ENCODE assay signal across 27 cellular contexts in the genomic region with DNA sequence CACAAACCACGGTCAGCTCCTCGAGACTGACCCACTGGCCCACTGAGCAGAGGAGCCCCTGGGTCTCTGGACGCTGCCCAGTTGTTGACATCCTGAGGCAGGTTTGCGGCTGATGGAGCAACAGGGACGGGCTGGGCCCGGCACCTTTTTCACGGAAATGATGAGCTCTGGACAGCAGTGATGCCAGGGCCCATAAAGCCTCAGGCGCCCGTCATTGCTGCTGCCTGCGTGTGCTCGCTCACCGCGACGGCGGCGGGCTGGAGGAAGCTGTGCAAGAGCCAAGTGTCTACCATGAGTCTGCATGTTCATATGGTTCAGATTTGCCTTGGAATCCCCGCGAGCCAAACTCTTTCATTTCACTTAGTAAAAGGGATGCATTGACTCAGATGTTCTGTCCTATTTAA. TPM values are rescaled to one million over a fixed set of nuclear protein-coding genes. Genes with fewer than 3 reads are reported as not detected.
A peak's percentile ranks its signal among the peaks of the same experiment; 100 is the strongest.
DNase-seq lines count a peak whose midpoint lies in the region; ATAC-seq and TF ChIP-seq lines count a peak whose summit lies in the region.
"Had no signal": no experiment of that assay in that cellular context is flagged by ENCODE, and none has a peak within 500 bp of the region (broad histone marks: within the 10 kb centered on the region; RNA-seq: fewer than 3 reads in every experiment).

No MANE protein-coding gene starts in this region.

- H3K9ac ChIP-seq in adipocyte (ENCODE audit: low read length) = peak overlapping the region; percentile 35

- H3K4me1 Mint-ChIP-seq in mesothelial cell of epicardium = peaks cover 40% of the 10 kb centered on the region
- no peaks in the 10 kb centered on the region for H3K4me1 Mint-ChIP-seq in effector memory CD8-positive, alpha-beta T cell (ENCODE audit: low read depth in 2 of 2)
- H3K4me1 Mint-ChIP-seq: activated B cell treated with CpG ODN at 0.5 μM for 24 hours; central memory CD8-positive, alpha-beta T cell had no signal

- H3K27me3 ChIP-seq in adipocyte (replicated peaks; ENCODE audit: control insufficient read depth, insufficient read depth, low read length) (no peaks in the 10 kb centered on the region), spleen (replicated peaks in 1 of 7) (no peaks in the 10 kb centered on the region)
- H3K27me3 ChIP-seq: esophagus muscularis mucosa, left lung, right atrium auricular region had no signal

- WGBS in spleen, 5 donors = 77 to 92% (median 90%) methylated on average over 10 to 18 of the region's 18 CpGs

- ATAC-seq in effector memory CD8-positive, alpha-beta T cell (replicated peaks) = no peak
- ATAC-seq: left lung had no signal

- no peaks in the 10 kb centered on the region for H3K27me3 Mint-ChIP-seq in mesothelial cell of epicardium (ENCODE audit: low read depth)
- no peaks in the 10 kb centered on the region for H3K27me3 Mint-ChIP-seq in effector memory CD8-positive, alpha-beta T cell
- H3K27me3 Mint-ChIP-seq: activated B cell treated with CpG ODN at 0.5 μM for 24 hours; activated CD4-positive, alpha-beta memory T cell treated with anti-CD3 and anti-CD28 coated beads for 36 hours; CD4-positive, CD25-positive, alpha-beta regulatory T cell; central memory CD8-positive, alpha-beta T cell had no signal

- intact Hi-C loops in spleen (cut with DNase I; ENCODE audit: low total_unique reads) = no loop called here

- DNase-seq in NOMO-1 treated with DMSO at 0.1 percent for 48 hours (lab: John Stamatoyannopoulos, UW; ENCODE audit: unreplicated experiment) = peak; percentile 33
- DNase-seq in NOMO-1 treated with dmso at 0.1 percent for 144 hours (lab: John Stamatoyannopoulos, UW; ENCODE audit: unreplicated experiment) = no peak
- DNase-seq in adipocyte (ENCODE audit: low read depth) = peak; percentile 96
- DNase-seq in fibroblast of the conjunctiva (ENCODE audit: low read depth) = peak; percentile 90
- DNase-seq in spleen = peak; percentile 69
- DNase-seq in mesothelial cell of epicardium (ENCODE audit: low spot score in 2 of 2, unreplicated experiment in 2 of 2) = no peak
- no peak for DNase-seq in NCI-H1930 (lab: John Stamatoyannopoulos, UW)
- DNase-seq in effector memory CD8-positive, alpha-beta T cell = no peak
- DNase-seq: activated B cell treated with CpG ODN at 0.5 μM for 24 hours; activated CD4-positive, alpha-beta memory T cell treated with anti-CD3 and anti-CD28 coated beads for 36 hours; activated naive CD4-positive, alpha-beta T cell treated with Interleukin-2 at 50 U/mL for 16 hours; activated T-cell treated with anti-CD3 and anti-CD28 coated beads for 4 hours; anterior cingulate cortex; CD4-positive, CD25-positive, alpha-beta regulatory T cell; GF-D8; head of caudate nucleus; Karpas-422; NCI-H1092 treated with DMSO at 0.1 percent for 48 hours; NCI-H446 treated with DMSO at 0.1 percent for 48 hours; nucleus accumbens; substantia nigra had no signal

- no peak overlapping the region for H3K27ac ChIP-seq in spleen
- H3K27ac ChIP-seq: 22Rv1, esophagus muscularis mucosa, left lung, right atrium auricular region had no signal

- no peak overlapping the region for H3K4me3 Mint-ChIP-seq in mesothelial cell of epicardium
- no peak overlapping the region for H3K4me3 Mint-ChIP-seq in effector memory CD8-positive, alpha-beta T cell
- H3K4me3 Mint-ChIP-seq: activated B cell treated with CpG ODN at 0.5 μM for 24 hours; activated CD4-positive, alpha-beta memory T cell treated with anti-CD3 and anti-CD28 coated beads for 36 hours; CD4-positive, CD25-positive, alpha-beta regulatory T cell; central memory CD8-positive, alpha-beta T cell had no signal

- H3K4me1 ChIP-seq in adipocyte (ENCODE audit: control insufficient read depth, insufficient read depth, low read length) = peaks cover 23% of the 10 kb centered on the region
- H3K4me1 ChIP-seq in spleen = peaks cover 0 to 11% (median 4%) of the 10 kb centered on the region in 6 donors

- no peaks in the 10 kb centered on the region for H3K36me3 ChIP-seq in adipocyte (ENCODE audit: control insufficient read depth, insufficient read depth, low read length, severe bottlenecking)
- peaks cover 0 to 15% (median 0%) of the 10 kb centered on the region in 6 donors for H3K36me3 ChIP-seq in spleen
- H3K36me3 ChIP-seq: esophagus muscularis mucosa, left lung, right atrium auricular region had no signal

- H3K27ac Mint-ChIP-seq in mesothelial cell of epicardium = no peak overlapping the region
- no peak overlapping the region for H3K27ac Mint-ChIP-seq in effector memory CD8-positive, alpha-beta T cell
- H3K27ac Mint-ChIP-seq: activated B cell treated with CpG ODN at 0.5 μM for 24 hours; activated CD4-positive, alpha-beta memory T cell treated with anti-CD3 and anti-CD28 coated beads for 36 hours; CD4-positive, CD25-positive, alpha-beta regulatory T cell had no signal

- H3K4me3 ChIP-seq in adipocyte (ENCODE audit: low read length) (peak overlapping the region; percentile 1), spleen (no peak overlapping the region)
- H3K4me3 ChIP-seq: esophagus muscularis mucosa, left lung, right atrium auricular region had no signal

- no peaks in the 10 kb centered on the region for H3K9me3 ChIP-seq in adipocyte (ENCODE audit: control insufficient read depth, low read length)
- no peaks in the 10 kb centered on the region for H3K9me3 ChIP-seq in spleen
- H3K9me3 ChIP-seq: esophagus muscularis mucosa, left lung, right atrium auricular region had no signal

- no peak for TF ChIP-seq POLR2A in spleen (IDR thresholded peaks at IDR 0.05)

- no peaks in the 10 kb centered on the region for H3K9me3 Mint-ChIP-seq in mesothelial cell of epicardium
- no peaks in the 10 kb centered on the region for H3K9me3 Mint-ChIP-seq in effector memory CD8-positive, alpha-beta T cell
- H3K9me3 Mint-ChIP-seq: activated B cell treated with CpG ODN at 0.5 μM for 24 hours; activated CD4-positive, alpha-beta memory T cell treated with anti-CD3 and anti-CD28 coated beads for 36 hours; CD4-positive, CD25-positive, alpha-beta regulatory T cell; central memory CD8-positive, alpha-beta T cell had no signal

- no peaks in the 10 kb centered on the region for H3K36me3 Mint-ChIP-seq in mesothelial cell of epicardium
- peaks cover 5% of the 10 kb centered on the region for H3K36me3 Mint-ChIP-seq in effector memory CD8-positive, alpha-beta T cell (ENCODE audit: insufficient read depth)
- H3K36me3 Mint-ChIP-seq: activated CD4-positive, alpha-beta memory T cell treated with anti-CD3 and anti-CD28 coated beads for 36 hours; CD4-positive, CD25-positive, alpha-beta regulatory T cell had no signal

- no peak for TF ChIP-seq CTCF in spleen (IDR thresholded peaks at IDR 0.05 in 8 of 11, conservative IDR thresholded peaks at IDR 0.05 in 3 of 11)
- TF ChIP-seq CTCF in mesothelial cell of epicardium (IDR thresholded peaks at IDR 0.05; ENCODE audit: unreplicated experiment) = no peak

RNA-seq across cellular contexts. Expression of a gene that starts 30.8 kb away (rescaled TPM):
- total RNA-seq in spleen = 100 to 1,000 TPM in 3 of 7 donors, 10 to 100 TPM in 4; 38.5 to 271 (median 92.8) TPM
- 10 to 100 TPM in 1 of 3 donors, 1 to 10 TPM in 2; 7.9 to 12.3 (median 9.3) TPM for polyA plus RNA-seq in spleen
- 72.4 to 83.0 TPM (median 80.1 TPM) in 3 replicates for total RNA-seq in mesothelial cell of epicardium
- total RNA-seq: activated B cell treated with CpG ODN at 0.5 μM for 24 hours, HT1080 had no signal

Comparison
In these comparisons a context has a peak if more than half of its experiments do, and no peak if none do; other contexts are left out.
1. DNase-seq: peak in NOMO-1 treated with DMSO at 0.1 percent for 48 hours (single experiment), adipocyte (single experiment), fibroblast of the conjunctiva (single experiment) and spleen (single experiment); none in NOMO-1 treated with dmso at 0.1 percent for 144 hours (single experiment), mesothelial cell of epicardium (0 of 2), NCI-H1930 (0 of 2) and effector memory CD8-positive, alpha-beta T cell (0 of 3).